Comparison of ENCODE assay signal across 8 cellular contexts in the genomic region with DNA sequence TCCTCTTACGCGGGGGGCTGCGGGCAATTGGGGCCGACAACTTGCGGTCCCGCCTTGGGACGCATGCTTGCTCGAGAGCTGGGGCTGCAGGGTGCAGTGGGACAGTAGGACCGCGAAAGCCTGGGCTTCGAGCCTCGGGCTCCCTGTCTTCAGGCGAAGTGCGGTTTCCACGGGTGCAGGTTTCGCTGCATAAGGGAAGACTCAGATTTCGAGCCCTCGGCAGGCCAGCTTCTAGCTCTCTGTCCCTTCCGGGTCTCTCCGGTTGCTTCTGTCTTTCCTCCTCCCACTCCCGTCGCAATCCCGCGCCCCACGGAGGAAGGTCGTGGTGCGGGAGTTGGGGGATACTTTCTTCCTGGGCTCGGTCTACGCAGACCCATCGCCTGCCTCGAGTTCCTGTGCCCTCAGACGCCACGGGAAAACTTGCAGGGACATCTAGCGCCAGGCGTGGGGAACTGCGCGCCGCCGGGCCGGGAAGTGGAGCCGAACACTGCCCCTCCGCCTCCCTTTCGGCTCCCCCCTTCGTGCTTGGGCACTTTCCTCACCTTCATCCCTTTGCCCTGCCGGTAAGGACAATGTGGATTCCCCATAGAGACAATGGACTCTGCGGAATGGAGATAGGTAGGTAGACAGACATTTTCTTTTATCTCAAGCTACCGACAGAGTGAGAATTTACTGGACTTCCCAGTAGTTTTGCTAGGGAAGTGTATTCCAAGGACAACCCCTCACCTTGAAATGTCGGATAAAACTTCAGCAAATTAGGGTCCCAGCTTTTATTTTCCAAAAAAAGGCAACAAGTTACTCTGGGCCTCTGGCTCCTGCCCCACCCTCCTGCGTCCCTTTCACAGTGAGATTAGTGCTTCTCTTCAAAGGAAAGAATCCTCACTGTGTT. TPM values are rescaled to one million over a fixed set of nuclear protein-coding genes. Genes with fewer than 3 reads are reported as not detected.
DNase-seq lines count a peak whose midpoint lies in the region; ATAC-seq and TF ChIP-seq lines count a peak whose summit lies in the region.

No MANE protein-coding gene starts in this region.

- no peak overlapping the region for H3K27ac ChIP-seq in ovary

- H3K27me3 Mint-ChIP-seq in activated CD8-positive, alpha-beta T cell treated with anti-CD3 and anti-CD28 coated beads for 36 hours = peaks cover 85% of the 10 kb centered on the region

- WGBS in ovary, 3 donors = 4 to 7% (median 4%) methylated on average over 46 to 49 of the region's 49 CpGs

- CTCF ChIA-PET in activated CD8-positive, alpha-beta T cell treated with anti-CD3 and anti-CD28 coated beads for 36 hours (lab: Charles Lee) = interaction anchor here (1.7 to 2.4 kb wide), 3 partner anchors 9 to 398 kb away, joined by 6 to 17 read pairs (median 13); no protein-coding TSS in a partner anchor

- TF ChIP-seq CTCF in GM12872 (IDR thresholded peaks at IDR 0.05; ENCODE audit: insufficient read depth, low read depth, low read length) (peak; percentile 72), NB4 (IDR thresholded peaks at IDR 0.05; ENCODE audit: low read depth, low read length) (peak; percentile 73), ovary (IDR thresholded peaks at IDR 0.05) (peak in 1 of 3 donors; percentile 44)
- TF ChIP-seq CTCF in activated CD8-positive, alpha-beta T cell treated with anti-CD3 and anti-CD28 coated beads for 36 hours (IDR thresholded peaks at IDR 0.05) = no peak

- DNase-seq in AG08395 (ENCODE audit: low spot score) = peak; percentile 72
- DNase-seq in NB4 (ENCODE audit: low read depth) = peak; percentile 78
- no peak for DNase-seq in activated CD8-positive, alpha-beta T cell treated with anti-CD3 and anti-CD28 coated beads for 36 hours
- DNase-seq in head of caudate nucleus = peak in 40 of 42 donors; percentile 20 to 78 (median 54)
- peak in 3 of 5 donors; percentile 41 to 65 (median 51) for DNase-seq in ovary
- no peak for DNase-seq in DMS114 treated with DMSO at 0.1 percent for 48 hours (lab: John Stamatoyannopoulos, UW; ENCODE audit: unreplicated experiment)
- no peak for DNase-seq in activated CD4-positive, CD25-positive, alpha-beta regulatory T cell treated with anti-CD3 and anti-CD28 coated beads, Interleukin-2, amount 50 U/mL, for 72 hours

- peaks cover 8% of the 10 kb centered on the region for H3K36me3 Mint-ChIP-seq in activated CD8-positive, alpha-beta T cell treated with anti-CD3 and anti-CD28 coated beads for 36 hours (ENCODE audit: low read depth)

- H3K27ac Mint-ChIP-seq in activated CD8-positive, alpha-beta T cell treated with anti-CD3 and anti-CD28 coated beads for 36 hours = no peak overlapping the region

- POLR2A ChIA-PET in activated CD8-positive, alpha-beta T cell treated with anti-CD3 and anti-CD28 coated beads for 36 hours (lab: Charles Lee) = no interaction called here

- TF ChIP-seq POLR2A in NB4 (IDR thresholded peaks at IDR 0.05; ENCODE audit: extremely low read depth, insufficient read length) (no peak), ovary (IDR thresholded peaks at IDR 0.05) (no peak)

- no peak for TF ChIP-seq EP300 in ovary (IDR thresholded peaks at IDR 0.05)

- peaks cover 7% of the 10 kb centered on the region for H3K4me1 Mint-ChIP-seq in activated CD8-positive, alpha-beta T cell treated with anti-CD3 and anti-CD28 coated beads for 36 hours (ENCODE audit: low read depth)

- peaks cover 7% of the 10 kb centered on the region for H3K27me3 ChIP-seq in ovary

- peak; percentile 30 for ATAC-seq in activated CD8-positive, alpha-beta T cell treated with anti-CD3 and anti-CD28 coated beads for 36 hours

- peaks cover 6% of the 10 kb centered on the region for H3K4me1 ChIP-seq in ovary (ENCODE audit: insufficient read depth)

- H3K9me3 Mint-ChIP-seq in activated CD8-positive, alpha-beta T cell treated with anti-CD3 and anti-CD28 coated beads for 36 hours = peaks cover 7% of the 10 kb centered on the region

- H3K36me3 ChIP-seq in ovary = no peaks in the 10 kb centered on the region

- peak overlapping the region; percentile 20 for H3K4me3 Mint-ChIP-seq in activated CD8-positive, alpha-beta T cell treated with anti-CD3 and anti-CD28 coated beads for 36 hours

- H3K4me3 ChIP-seq in NB4 (ENCODE audit: low read depth, low read length) (no peak overlapping the region), ovary (no peak overlapping the region)

- H3K9me3 ChIP-seq in ovary = no peaks in the 10 kb centered on the region

- intact Hi-C loops in activated CD8-positive, alpha-beta T cell treated with anti-CD3 and anti-CD28 coated beads for 36 hours (cut with micrococcal nuclease) = loop anchor here (5.0 kb wide), 1 partner anchor 34 kb away; a partner anchor contains a TSS
- intact Hi-C loops in head of caudate nucleus (cut with DNase I) = loop anchor here (5.0 kb wide), 1 partner anchor 401 kb away; no protein-coding TSS in a partner anchor
- intact Hi-C loops in ovary (cut with DNase I) = loop anchor here in 1 of 4 donors (10.0 kb wide), 1 partner anchor 403 kb away; no protein-coding TSS in a partner anchor

RNA-seq across cellular contexts. Expression of a gene that starts 4.2 kb away (rescaled TPM):
- total RNA-seq in activated CD8-positive, alpha-beta T cell treated with anti-CD3 and anti-CD28 coated beads for 36 hours = not detected
- total RNA-seq in ovary = not detected
- not detected for polyA plus RNA-seq in ovary

RNA-seq across cellular contexts. Expression of a gene that starts 4.5 kb away (rescaled TPM):
- total RNA-seq in activated CD8-positive, alpha-beta T cell treated with anti-CD3 and anti-CD28 coated beads for 36 hours = not detected
- total RNA-seq in ovary = not detected
- not detected for polyA plus RNA-seq in ovary

RNA-seq across cellular contexts. Expression of a gene that starts 11.3 kb away (rescaled TPM):
- total RNA-seq in activated CD8-positive, alpha-beta T cell treated with anti-CD3 and anti-CD28 coated beads for 36 hours = not detected
- not detected for total RNA-seq in ovary
- polyA plus RNA-seq in ovary = not detected

RNA-seq across cellular contexts. Expression of a gene that starts 18.8 kb away (rescaled TPM):
- not detected for total RNA-seq in activated CD8-positive, alpha-beta T cell treated with anti-CD3 and anti-CD28 coated beads for 36 hours
- 1 to 10 TPM in 2 of 7 donors, under 1 TPM in 1, not detected in 4; 0.61 to 1.3 (median 1.1) TPM for total RNA-seq in ovary
- under 1 TPM; 0.07 to 0.48 TPM for polyA plus RNA-seq in ovary

RNA-seq across cellular contexts. Expression of a gene that starts 28.3 kb away (rescaled TPM):
- total RNA-seq in activated CD8-positive, alpha-beta T cell treated with anti-CD3 and anti-CD28 coated beads for 36 hours = not detected
- 1 to 10 TPM in 4 of 7 donors, under 1 TPM in 3; 0.38 to 3.2 (median 1.0) TPM for total RNA-seq in ovary
- 1 to 10 TPM; 1.1 to 8.1 TPM for polyA plus RNA-seq in ovary

Comparison
In these comparisons a context has a peak if more than half of its experiments do, and no peak if none do; other contexts are left out.
1. DNase-seq: peak in AG08395 (single experiment), NB4 (single experiment), head of caudate nucleus (40 of 42) and ovary (3 of 5); none in activated CD8-positive, alpha-beta T cell treated with anti-CD3 and anti-CD28 coated beads for 36 hours (single experiment), DMS114 treated with DMSO at 0.1 percent for 48 hours (single experiment) and activated CD4-positive, CD25-positive, alpha-beta regulatory T cell treated with anti-CD3 and anti-CD28 coated beads, Interleukin-2, amount 50 U/mL, for 72 hours (single experiment).